In genomic region chr9:68496356-68496755, GRCh38 we compare ENCODE assay signal across 25 cellular contexts. TPM values are rescaled to one million over a fixed set of nuclear protein-coding genes. Genes with fewer than 3 reads are reported as not detected.
DNase-seq lines count a peak whose midpoint lies in the region; ATAC-seq, FAIRE-seq and TF ChIP-seq lines count a peak whose summit lies in the region.
"Had no signal": no experiment of that assay in that cellular context is flagged by ENCODE, and none has a peak within 500 bp of the region (broad histone marks: within the 10 kb centered on the region; RNA-seq: fewer than 3 reads in every experiment).

No MANE protein-coding gene starts in this region.

- H3K4me2 ChIP-seq in endothelial cell of umbilical vein (ENCODE audit: insufficient read depth, low read length), result no peak overlapping the region

- no peak for ATAC-seq in GM19351 (IDR thresholded peaks at IDR 0.05; ENCODE audit: unreplicated experiment)
- ATAC-seq: HepG2, Right ventricle myocardium inferior had no signal

- FAIRE-seq in endothelial cell of umbilical vein (lab: Jason Lieb, UNC), result peak; percentile 26
- FAIRE-seq: A204.1, D721Med, HepG2 had no signal

- no peak overlapping the region for H3K4me3 ChIP-seq in endothelial cell of umbilical vein (replicated peaks in 1 of 3; ENCODE audit: insufficient read depth in 1 of 3, low read depth in 1 of 3, low read length in 3 of 3)
- no peak overlapping the region for H3K4me3 ChIP-seq in muscle layer of duodenum (ENCODE audit: low read depth in 1 of 2, low read length in 2 of 2)
- no peak overlapping the region for H3K4me3 ChIP-seq in tibial artery
- H3K4me3 ChIP-seq: GM23248 had no signal

- CTCF ChIA-PET in endothelial cell of umbilical vein (lab: Charles Lee), result no interaction called here

- no peak for TF ChIP-seq CTCF in endothelial cell of umbilical vein (IDR thresholded peaks at IDR 0.05; ENCODE audit: extremely low read depth in 1 of 2, insufficient read depth in 1 of 2, low read depth in 1 of 2, low read length in 2 of 2)
- TF ChIP-seq CTCF in tibial artery (IDR thresholded peaks at IDR 0.05), result no peak

- in situ Hi-C loops in G401 (cut with HindIII; ENCODE audit: low sequenced_read_pairs), result no loop called here

- no peaks in the 10 kb centered on the region for H3K9me1 ChIP-seq in endothelial cell of umbilical vein (replicated peaks; ENCODE audit: control insufficient read depth, extremely low read depth, insufficient read depth, low read length)

- H4K20me1 ChIP-seq in endothelial cell of umbilical vein (replicated peaks; ENCODE audit: control insufficient read depth, extremely low read depth, insufficient read depth, low read length), result no peaks in the 10 kb centered on the region

- H3K27me3 ChIP-seq in endothelial cell of umbilical vein (ENCODE audit: control insufficient read depth in 2 of 2, insufficient read depth in 2 of 2, low read length in 2 of 2), result no peaks in the 10 kb centered on the region
- no peaks in the 10 kb centered on the region for H3K27me3 ChIP-seq in muscle layer of duodenum (ENCODE audit: low read depth, low read length)
- H3K27me3 ChIP-seq in tibial artery, result no peaks in the 10 kb centered on the region
- H3K27me3 ChIP-seq: BE2C had no signal

- dilution Hi-C loops in endothelial cell of umbilical vein (cut with MboI; ENCODE audit: extremely low pct_ligation_motif_present, low sequenced_read_pairs), result no loop called here

- DNase-seq in G401 (ENCODE audit: low spot score) (peak; percentile 51), endothelial cell of umbilical vein (ENCODE audit: low read depth, low spot score) (no peak), tibial artery (no peak), NCI-H2029 (lab: John Stamatoyannopoulos, UW) (no peak), SHP77 treated with DMSO at 0.1 percent for 48 hours (lab: John Stamatoyannopoulos, UW) (no peak), NCI-H748 treated with DMSO at 0.1 percent for 48 hours (lab: John Stamatoyannopoulos, UW) (no peak)
- DNase-seq: BE2C, DMS53, GM23248, H9, HFFc6, KG1, NCI-H1105, NCI-H2081, NCI-H2171, NCI-H345, NCI-H526 had no signal

- H3K9ac ChIP-seq in endothelial cell of umbilical vein (replicated peaks; ENCODE audit: extremely low read depth, insufficient read depth, low read length), result no peak overlapping the region
- H3K9ac ChIP-seq: GM23248 had no signal

- H3K36me3 ChIP-seq in endothelial cell of umbilical vein (ENCODE audit: control insufficient read depth in 2 of 2, extremely low read depth in 1 of 2, insufficient read depth in 2 of 2, low read length in 2 of 2) (no peaks in the 10 kb centered on the region), muscle layer of duodenum (ENCODE audit: control insufficient read depth in 1 of 2, insufficient read depth in 2 of 2, low read length in 2 of 2) (peaks cover 3 to 12% of the 10 kb centered on the region in 2 donors), tibial artery (peaks cover 0 to 10% (median 6%) of the 10 kb centered on the region in 3 donors)
- H3K36me3 ChIP-seq: BE2C had no signal

- no peak for TF ChIP-seq POLR2A in endothelial cell of umbilical vein (IDR thresholded peaks at IDR 0.05; ENCODE audit: low read depth, low read length)

- intact Hi-C loops in endothelial cell of umbilical vein (cut with micrococcal nuclease), result no loop called here
- intact Hi-C loops in tibial artery (cut with DNase I; ENCODE audit: low total_unique reads), result no loop called here

- POLR2A ChIA-PET in endothelial cell of umbilical vein (lab: Charles Lee), result no interaction called here

- H3K79me2 ChIP-seq in endothelial cell of umbilical vein (ENCODE audit: control insufficient read depth, insufficient read depth, low read length), result no peaks in the 10 kb centered on the region

- no peak overlapping the region for H3K27ac ChIP-seq in endothelial cell of umbilical vein (ENCODE audit: insufficient read depth, low read depth, low read length)
- H3K27ac ChIP-seq in muscle layer of duodenum (ENCODE audit: low read length), result peak overlapping the region; percentile 78
- H3K27ac ChIP-seq in tibial artery, result peak overlapping the region; percentile 41 to 92
- H3K27ac ChIP-seq: GM23248, HL-60 had no signal

- no TSS peak for BruUV-seq in endothelial cell of umbilical vein (replicated peaks; lab: Mats Ljungman, UMichigan)

- H3K4me1 ChIP-seq in endothelial cell of umbilical vein (ENCODE audit: control insufficient read depth, extremely low read depth, insufficient read depth, low read length), result no peaks in the 10 kb centered on the region
- peaks cover 0 to 40% of the 10 kb centered on the region in 2 donors for H3K4me1 ChIP-seq in muscle layer of duodenum (ENCODE audit: control insufficient read depth in 1 of 2, insufficient read depth in 2 of 2, low read length in 2 of 2)
- H3K4me1 ChIP-seq in tibial artery, result peaks cover 0 to 76% (median 24%) of the 10 kb centered on the region in 4 donors
- H3K4me1 ChIP-seq: BE2C had no signal

- H3K9me3 ChIP-seq in endothelial cell of umbilical vein (replicated peaks; ENCODE audit: control insufficient read depth, insufficient read depth, low read length) (no peaks in the 10 kb centered on the region), muscle layer of duodenum (ENCODE audit: control insufficient read depth in 1 of 2, low read length in 2 of 2) (no peaks in the 10 kb centered on the region), tibial artery (no peaks in the 10 kb centered on the region)
- H3K9me3 ChIP-seq: BE2C had no signal

- no peak overlapping the region for H2AFZ ChIP-seq in endothelial cell of umbilical vein (ENCODE audit: low read depth, low read length)
- H2AFZ ChIP-seq: GM23248 had no signal

TF ChIP-seq in endothelial cell of umbilical vein, 7 proteins besides CTCF, POLR2A, EP300 and RAD21:
- TF ChIP-seq FOS (IDR thresholded peaks at IDR 0.05; ENCODE audit: borderline replicate concordance, insufficient read depth, low read length) (no peak), POLR2AphosphoS5 (IDR thresholded peaks at IDR 0.05; ENCODE audit: insufficient read depth, low read depth, low read length) (no peak), EZH2 (IDR thresholded peaks at IDR 0.05; ENCODE audit: borderline replicate concordance, low read depth, low read length, severe bottlenecking) (no peak), JUN (IDR thresholded peaks at IDR 0.05; ENCODE audit: borderline replicate concordance, insufficient read depth, insufficient read length, low read depth) (no peak), GATA2 (IDR thresholded peaks at IDR 0.05; ENCODE audit: insufficient read depth, insufficient read length, low read depth, low read length) (no peak), MAX (IDR thresholded peaks at IDR 0.05; ENCODE audit: insufficient read depth, insufficient read length) (no peak), MYC (IDR thresholded peaks at IDR 0.05; ENCODE audit: low read depth, low read length) (no peak)

RNA-seq across cellular contexts. Expression of gene TMEM252, which starts 44.3 kb away (rescaled TPM):
- not detected in 2 replicates for total RNA-seq in G401 (2014; rRNA removed; shearing (Covaris generic))
- not detected in 2 replicates for total RNA-seq in endothelial cell of umbilical vein
- not detected in 2 replicates for polyA plus RNA-seq in endothelial cell of umbilical vein
- not detected in 2 replicates for polyA plus RNA-seq in endothelial cell of umbilical vein (2011; cell fraction: cytosol; rRNA removed)
- polyA plus RNA-seq in endothelial cell of umbilical vein (2011; cell fraction: nucleus; rRNA removed), result not detected in 2 replicates
- polyA plus RNA-seq in endothelial cell of umbilical vein (2012), result not detected in 2 replicates
- not detected in 2 replicates for polyA minus RNA-seq in endothelial cell of umbilical vein
- not detected for polyA minus RNA-seq in endothelial cell of umbilical vein (2011; cell fraction: cytosol; rRNA and poly(A)+ RNA removed)
- not detected in 2 replicates for polyA minus RNA-seq in endothelial cell of umbilical vein (2011; cell fraction: nucleus; rRNA and poly(A)+ RNA removed)
- total RNA-seq: GM23248, H9, HepG2, HFFc6, Right ventricle myocardium inferior, SK-MEL-5 had no signal
- polyA plus RNA-seq: GM23248, HepG2 had no signal
